ENCODE assay signal across 8 cellular contexts in the genomic region with DNA sequence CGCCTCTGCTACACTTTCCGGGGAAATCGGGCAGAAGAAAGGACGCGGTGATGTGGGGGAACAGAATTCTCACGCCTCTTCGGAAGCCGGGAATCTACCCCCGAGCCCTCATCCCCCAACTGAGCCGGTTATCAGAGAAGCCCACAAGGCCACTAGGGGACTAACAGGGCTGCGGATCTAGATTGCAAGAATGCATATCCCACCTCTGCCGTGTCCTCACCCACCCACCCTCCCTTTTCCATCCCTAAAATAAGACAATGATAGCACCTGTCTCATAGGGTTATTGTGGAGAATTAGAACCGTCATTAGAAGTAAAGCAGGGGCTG. TPM values are rescaled to one million over a fixed set of nuclear protein-coding genes. Genes with fewer than 3 reads are reported as not detected.
DNase-seq lines count a peak whose midpoint lies in the region; ATAC-seq and TF ChIP-seq lines count a peak whose summit lies in the region.

No MANE protein-coding gene starts in this region.

- H3K9me3 ChIP-seq in CD4-positive, CD25-positive, alpha-beta regulatory T cell (ENCODE audit: control insufficient read depth in 2 of 2, low read length in 2 of 2) = no peaks in the 10 kb centered on the region
- H3K9me3 ChIP-seq in MG63 (no peaks in the 10 kb centered on the region), duodenal mucosa (ENCODE audit: control insufficient read depth in 1 of 2, low read length in 2 of 2) (no peaks in the 10 kb centered on the region), neural progenitor cell (ENCODE audit: low read depth) (no peaks in the 10 kb centered on the region)

- POLR2A ChIA-PET in GM10248 (lab: Yijun Ruan, JAX) = interaction anchor here (0.8 to 2.1 kb wide), 9 partner anchors 10 to 255 kb away, joined by 3 to 20 read pairs (median 7); no protein-coding TSS in a partner anchor

- peak overlapping the region; percentile 91 to 100 (median 96) for H3K4me3 Mint-ChIP-seq in CD4-positive, CD25-positive, alpha-beta regulatory T cell
- peak overlapping the region; percentile 89 for H3K4me3 Mint-ChIP-seq in neural progenitor cell

- peak overlapping the region; percentile 58 for H2AFZ ChIP-seq in neural progenitor cell (replicated peaks)

- peak overlapping the region; percentile 86 for H3K4me2 ChIP-seq in neural progenitor cell

- peaks cover 46% of the 10 kb centered on the region for H3F3A ChIP-seq in neural progenitor cell (ENCODE audit: low read depth)

- H3K4me3 ChIP-seq in CD4-positive, CD25-positive, alpha-beta regulatory T cell (ENCODE audit: low read depth, low read length) = peak overlapping the region; percentile 90
- peak overlapping the region; percentile 62 for H3K4me3 ChIP-seq in MG63
- H3K4me3 ChIP-seq in duodenal mucosa (ENCODE audit: low read depth in 1 of 2, low read length in 2 of 2) = peak overlapping the region; percentile 82 to 90
- peak overlapping the region; percentile 79 for H3K4me3 ChIP-seq in neural progenitor cell

- CTCF ChIA-PET in GM10248 (lab: Yijun Ruan, JAX) = interaction anchor here (0.9 to 2.2 kb wide), 10 partner anchors 12 to 127 kb away, joined by 3 to 10 read pairs (median 3); partner anchors contain the start of gene APLP1

- peaks cover 0 to 72% (median 40%) of the 10 kb centered on the region in 4 donors for H3K4me1 Mint-ChIP-seq in CD4-positive, CD25-positive, alpha-beta regulatory T cell
- peaks cover 32% of the 10 kb centered on the region for H3K4me1 Mint-ChIP-seq in neural progenitor cell

- H3K79me2 ChIP-seq in neural progenitor cell (ENCODE audit: low read depth) = peaks cover 6% of the 10 kb centered on the region

- H3K36me3 Mint-ChIP-seq in CD4-positive, CD25-positive, alpha-beta regulatory T cell = peaks cover 8% of the 10 kb centered on the region
- peaks cover 10% of the 10 kb centered on the region for H3K36me3 Mint-ChIP-seq in neural progenitor cell

- H3K27me3 Mint-ChIP-seq in CD4-positive, CD25-positive, alpha-beta regulatory T cell = peaks cover 12% of the 10 kb centered on the region
- H3K27me3 Mint-ChIP-seq in neural progenitor cell (ENCODE audit: insufficient read depth, low read depth) = peaks cover 13% of the 10 kb centered on the region

- peaks cover 17% of the 10 kb centered on the region for H4K20me1 ChIP-seq in neural progenitor cell (ENCODE audit: low read depth)

- H3K27me3 ChIP-seq in CD4-positive, CD25-positive, alpha-beta regulatory T cell (ENCODE audit: control insufficient read depth, insufficient read depth, low read length) = no peaks in the 10 kb centered on the region
- H3K27me3 ChIP-seq in MG63 (no peaks in the 10 kb centered on the region), duodenal mucosa (ENCODE audit: control insufficient read depth in 1 of 2, insufficient read depth in 2 of 2, low read length in 2 of 2) (no peaks in the 10 kb centered on the region), neural progenitor cell (no peaks in the 10 kb centered on the region)

- H3K27ac Mint-ChIP-seq in CD4-positive, CD25-positive, alpha-beta regulatory T cell = peak overlapping the region; percentile 94 to 100 (median 97)
- peak overlapping the region; percentile 87 for H3K27ac Mint-ChIP-seq in neural progenitor cell

- H3K9ac ChIP-seq in duodenal mucosa (ENCODE audit: low read depth in 1 of 2, low read length in 2 of 2) (peak overlapping the region; percentile 58 to 60), neural progenitor cell (no peak overlapping the region)

- H3K36me3 ChIP-seq in CD4-positive, CD25-positive, alpha-beta regulatory T cell (ENCODE audit: control insufficient read depth, insufficient read depth, low read length) = peaks cover 24% of the 10 kb centered on the region
- H3K36me3 ChIP-seq in MG63 (peaks cover 34% of the 10 kb centered on the region), duodenal mucosa (ENCODE audit: control insufficient read depth in 1 of 2, insufficient read depth in 2 of 2, low read length in 2 of 2) (peaks cover 22 to 30% of the 10 kb centered on the region in 2 donors), neural progenitor cell (no peaks in the 10 kb centered on the region)

- H3K27ac ChIP-seq in CD4-positive, CD25-positive, alpha-beta regulatory T cell (ENCODE audit: insufficient read depth, low read length, poor library complexity, severe bottlenecking) = peak overlapping the region; percentile 100
- H3K27ac ChIP-seq in duodenal mucosa (ENCODE audit: low read depth, low read length) (peak overlapping the region; percentile 64), neural progenitor cell (peak overlapping the region; percentile 81)

- TF ChIP-seq CTCF in neural progenitor cell (IDR thresholded peaks at IDR 0.05) (peak; percentile 43), GM10248 (IDR thresholded peaks at IDR 0.05; ENCODE audit: control extremely low read depth, extremely low read depth, low read depth, missing control alignments) (no peak)

- H3K9me3 Mint-ChIP-seq in CD4-positive, CD25-positive, alpha-beta regulatory T cell = no peaks in the 10 kb centered on the region
- H3K9me3 Mint-ChIP-seq in neural progenitor cell = no peaks in the 10 kb centered on the region

- no peak for ATAC-seq in CD4-positive, CD25-positive, alpha-beta regulatory T cell (ENCODE audit: low read depth in 2 of 2)
- no peak for ATAC-seq in HG02970 (IDR thresholded peaks at IDR 0.05; ENCODE audit: low FRiP score, unreplicated experiment)
- no peak for ATAC-seq in HG03025 (IDR thresholded peaks at IDR 0.05; ENCODE audit: low FRiP score, unreplicated experiment)

- H3K4me1 ChIP-seq in CD4-positive, CD25-positive, alpha-beta regulatory T cell (ENCODE audit: control insufficient read depth, insufficient read depth, low read length, poor library complexity, severe bottlenecking) = peaks cover 77% of the 10 kb centered on the region
- H3K4me1 ChIP-seq in duodenal mucosa (ENCODE audit: control insufficient read depth in 1 of 2, insufficient read depth in 2 of 2, low read length in 2 of 2) (peaks cover 14 to 29% of the 10 kb centered on the region in 2 donors), neural progenitor cell (peaks cover 9% of the 10 kb centered on the region)

- DNase-seq in CD4-positive, CD25-positive, alpha-beta regulatory T cell = no peak
- DNase-seq in MG63 (no peak), neural progenitor cell (ENCODE audit: low spot score) (no peak), ureter (ENCODE audit: low spot score) (no peak), GM10248 (ENCODE audit: extremely low spot score) (no peak)

RNA-seq across cellular contexts. Expression of gene IGFLR1, which starts 1.1 kb away (rescaled TPM):
- total RNA-seq in CD4-positive, CD25-positive, alpha-beta regulatory T cell = 80.5 TPM
- 100 to 1,000 TPM; 109 to 151 (median 125) TPM for polyA plus RNA-seq in CD4-positive, CD25-positive, alpha-beta regulatory T cell
- total RNA-seq in MG63 (2014; rRNA removed; shearing (Covaris generic); ENCODE audit: low replicate concordance) = 0.27 and 2.4 TPM in 2 replicates
- total RNA-seq in neural progenitor cell (ENCODE audit: low replicate concordance) (5.0 and 9.2 TPM in 2 replicates), ureter (14.7 TPM)

RNA-seq across cellular contexts. Expression of gene U2AF1L4, which starts 4.0 kb away (rescaled TPM):
- total RNA-seq in CD4-positive, CD25-positive, alpha-beta regulatory T cell = 70.8 TPM
- polyA plus RNA-seq in CD4-positive, CD25-positive, alpha-beta regulatory T cell = 10 to 100 TPM; 48.4 to 66.5 (median 58.5) TPM
- 16.3 and 19.8 TPM in 2 replicates for total RNA-seq in MG63 (2014; rRNA removed; shearing (Covaris generic); ENCODE audit: low replicate concordance)
- total RNA-seq in neural progenitor cell (ENCODE audit: low replicate concordance) (17.2 and 27.9 TPM in 2 replicates), ureter (32.9 TPM)

RNA-seq across cellular contexts. Expression of gene PSENEN, which starts 4.3 kb away (rescaled TPM):
- total RNA-seq in CD4-positive, CD25-positive, alpha-beta regulatory T cell = 21.1 TPM
- polyA plus RNA-seq in CD4-positive, CD25-positive, alpha-beta regulatory T cell = 10 to 100 TPM; 66.1 to 99.6 (median 72.9) TPM
- total RNA-seq in MG63 (2014; rRNA removed; shearing (Covaris generic); ENCODE audit: low replicate concordance) = 37.6 and 76.2 TPM in 2 replicates
- total RNA-seq in neural progenitor cell (ENCODE audit: low replicate concordance) (10.9 and 29.6 TPM in 2 replicates), ureter (81.1 TPM)

RNA-seq across cellular contexts. Expression of gene LIN37, which starts 7.2 kb away (rescaled TPM):
- total RNA-seq in CD4-positive, CD25-positive, alpha-beta regulatory T cell = 11.7 TPM
- polyA plus RNA-seq in CD4-positive, CD25-positive, alpha-beta regulatory T cell = 10 to 100 TPM in 3 of 4 donors, 1 to 10 TPM in 1; 9.9 to 16.5 (median 11.8) TPM
- total RNA-seq in MG63 (2014; rRNA removed; shearing (Covaris generic); ENCODE audit: low replicate concordance) = 2.4 and 4.1 TPM in 2 replicates
- total RNA-seq in neural progenitor cell (ENCODE audit: low replicate concordance) = 11.4 and 12.4 TPM in 2 replicates
- 7.2 TPM for total RNA-seq in ureter

RNA-seq across cellular contexts. Expression of gene HSPB6, which starts 15.7 kb away (rescaled TPM):
- not detected for total RNA-seq in CD4-positive, CD25-positive, alpha-beta regulatory T cell
- polyA plus RNA-seq in CD4-positive, CD25-positive, alpha-beta regulatory T cell = not detected
- total RNA-seq in MG63 (2014; rRNA removed; shearing (Covaris generic); ENCODE audit: low replicate concordance) = not detected in 2 replicates
- total RNA-seq in neural progenitor cell (ENCODE audit: low replicate concordance) (not detected in 2 replicates), ureter (80.9 TPM)
